17 cellular contexts compared by ENCODE assay signal in the genomic region with DNA sequence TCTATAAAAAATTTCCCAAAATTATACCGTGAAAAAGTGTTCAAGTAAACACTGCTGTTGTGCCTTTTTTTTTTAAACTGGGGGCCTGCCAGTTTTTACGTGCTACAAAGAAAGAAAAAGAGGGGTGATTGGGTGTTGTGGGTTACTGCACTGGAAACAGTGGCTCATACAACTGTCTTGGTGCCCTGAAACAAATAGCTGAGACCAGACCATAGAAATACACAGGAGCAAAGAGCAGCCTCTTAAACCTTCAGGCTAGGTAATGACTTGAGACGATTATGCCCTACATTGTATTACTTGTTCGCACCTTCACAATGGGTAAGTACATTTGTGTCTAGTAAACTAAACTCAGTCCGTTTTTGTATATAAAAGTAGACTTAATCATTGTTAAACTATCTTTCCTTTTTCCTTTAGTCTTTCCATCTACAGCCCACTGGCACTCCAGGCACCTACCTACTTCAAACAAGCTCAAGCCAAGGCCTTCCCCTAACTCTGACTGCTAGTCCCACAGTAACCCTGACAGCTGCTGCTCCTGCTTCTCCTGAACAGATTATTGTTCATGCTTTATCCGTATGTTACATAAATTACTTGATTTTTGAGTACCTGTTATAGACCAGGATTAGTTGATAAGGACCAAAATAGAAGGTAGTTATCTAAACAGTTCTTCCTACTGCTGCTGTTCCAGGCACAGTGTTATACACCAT. TPM values are rescaled to one million over a fixed set of nuclear protein-coding genes. Genes with fewer than 3 reads are reported as not detected.
DNase-seq lines count a peak whose midpoint lies in the region; ATAC-seq and FAIRE-seq lines count a peak whose summit lies in the region.
"Had no signal": no experiment of that assay in that cellular context is flagged by ENCODE, and none has a peak within 500 bp of the region (broad histone marks: within the 10 kb centered on the region; RNA-seq: fewer than 3 reads in every experiment).

No MANE protein-coding gene starts in this region.

- H3K36me3 ChIP-seq in CD8-positive, alpha-beta memory T cell (ENCODE audit: insufficient read depth, low read length): peaks cover 61% of the 10 kb centered on the region

- no peaks in the 10 kb centered on the region for H3K27me3 ChIP-seq in CD8-positive, alpha-beta memory T cell (ENCODE audit: insufficient read depth, low read length, poor library complexity, severe bottlenecking)
- H3K27me3 ChIP-seq: colonic mucosa, gastrocnemius medialis, SJSA1 had no signal

- peak; percentile 8 for FAIRE-seq in GM19239 (lab: Jason Lieb, UNC)

- H3K9me3 Mint-ChIP-seq in CD8-positive, alpha-beta memory T cell: no peaks in the 10 kb centered on the region
- H3K9me3 Mint-ChIP-seq in activated T-helper 2 cell treated with anti-CD3 and anti-CD28 coated beads, Interferon-gamma antibody, Interleukin-2, Interleukin-4, amounts not matched to agents 10 μg/mL and 5 μg/mL and 100 μg/mL, durations not matched to agents 14 hours and 24 hours and 36 hours: no peaks in the 10 kb centered on the region
- no peaks in the 10 kb centered on the region for H3K9me3 Mint-ChIP-seq in natural killer cell treated with Interleukin-12 subunit alpha and Interleukin-12 subunit beta and Interleukin-15 and Interleukin-18, amount 100 ng/mL, for 72 hours

- no peak for DNase-seq in CD8-positive, alpha-beta memory T cell
- DNase-seq in GM19239 (ENCODE audit: insufficient read length, low spot score): no peak
- no peak for DNase-seq in activated T-helper 2 cell treated with anti-CD3 and anti-CD28 coated beads, Interferon-gamma antibody, Interleukin-2, Interleukin-4, amounts not matched to agents 10 μg/mL and 5 μg/mL and 100 μg/mL, durations not matched to agents 14 hours and 24 hours and 36 hours (ENCODE audit: low spot score)
- DNase-seq in natural killer cell treated with Interleukin-12 subunit alpha and Interleukin-12 subunit beta and Interleukin-15 and Interleukin-18, amount 100 ng/mL, for 72 hours (ENCODE audit: low spot score): no peak
- DNase-seq: activated CD4-positive, alpha-beta T cell treated with anti-CD3 and anti-CD28 coated beads for 48 hours; colonic mucosa; DMS53; gastrocnemius medialis; HCEC 1CT; Karpas-422; NCI-H1092; NCI-H526 treated with DMSO at 0.1 percent for 48 hours had no signal

- CTCF ChIA-PET in CD8-positive, alpha-beta memory T cell (lab: Charles Lee): no interaction called here

- H3K4me3 ChIP-seq in CD8-positive, alpha-beta memory T cell (ENCODE audit: low read length): no peak overlapping the region
- H3K4me3 ChIP-seq: colonic mucosa, gastrocnemius medialis, SJSA1 had no signal

- intact Hi-C loops in activated T-helper 2 cell treated with anti-CD3 and anti-CD28 coated beads, Interferon-gamma antibody, Interleukin-2, Interleukin-4, amounts not matched to agents 10 μg/mL and 5 μg/mL and 100 μg/mL, durations not matched to agents 14 hours and 24 hours and 36 hours (cut with micrococcal nuclease): loop anchor here (2.0 to 5.0 kb wide), 2 partner anchors 24 to 36 kb away; no protein-coding TSS in a partner anchor

- POLR2A ChIA-PET in CD8-positive, alpha-beta memory T cell (lab: Charles Lee): interaction anchor here (0.8 kb wide), 1 partner anchor 26 kb away, joined by 3 read pairs; a partner anchor contains a TSS

- H3K4me3 Mint-ChIP-seq in CD8-positive, alpha-beta memory T cell: peak overlapping the region in 1 of 7 donors; percentile 58
- H3K4me3 Mint-ChIP-seq in activated T-helper 2 cell treated with anti-CD3 and anti-CD28 coated beads, Interferon-gamma antibody, Interleukin-2, Interleukin-4, amounts not matched to agents 10 μg/mL and 5 μg/mL and 100 μg/mL, durations not matched to agents 14 hours and 24 hours and 36 hours (ENCODE audit: low read depth): no peak overlapping the region
- H3K4me3 Mint-ChIP-seq in natural killer cell treated with Interleukin-12 subunit alpha and Interleukin-12 subunit beta and Interleukin-15 and Interleukin-18, amount 100 ng/mL, for 72 hours: no peak overlapping the region

- H3K9me3 ChIP-seq in CD8-positive, alpha-beta memory T cell (ENCODE audit: low read length): no peaks in the 10 kb centered on the region
- H3K9me3 ChIP-seq: colonic mucosa, gastrocnemius medialis, SJSA1 had no signal

- no peaks in the 10 kb centered on the region for H3K4me1 ChIP-seq in CD8-positive, alpha-beta memory T cell (ENCODE audit: insufficient read depth, low read length)
- H3K4me1 ChIP-seq: colonic mucosa, gastrocnemius medialis, parathyroid adenoma had no signal

- H3K36me3 Mint-ChIP-seq in CD8-positive, alpha-beta memory T cell: peaks cover 0 to 87% (median 29%) of the 10 kb centered on the region in 3 donors
- H3K36me3 Mint-ChIP-seq in activated T-helper 2 cell treated with anti-CD3 and anti-CD28 coated beads, Interferon-gamma antibody, Interleukin-2, Interleukin-4, amounts not matched to agents 10 μg/mL and 5 μg/mL and 100 μg/mL, durations not matched to agents 14 hours and 24 hours and 36 hours (ENCODE audit: low read depth): peaks cover 80% of the 10 kb centered on the region
- H3K36me3 Mint-ChIP-seq in natural killer cell treated with Interleukin-12 subunit alpha and Interleukin-12 subunit beta and Interleukin-15 and Interleukin-18, amount 100 ng/mL, for 72 hours: peaks cover 40% of the 10 kb centered on the region

- peak overlapping the region; percentile 2 to 82 (median 70) for H3K27ac Mint-ChIP-seq in CD8-positive, alpha-beta memory T cell
- H3K27ac Mint-ChIP-seq in activated T-helper 2 cell treated with anti-CD3 and anti-CD28 coated beads, Interferon-gamma antibody, Interleukin-2, Interleukin-4, amounts not matched to agents 10 μg/mL and 5 μg/mL and 100 μg/mL, durations not matched to agents 14 hours and 24 hours and 36 hours: peak overlapping the region; percentile 77
- H3K27ac Mint-ChIP-seq in natural killer cell treated with Interleukin-12 subunit alpha and Interleukin-12 subunit beta and Interleukin-15 and Interleukin-18, amount 100 ng/mL, for 72 hours: peak overlapping the region; percentile 52 to 65

- H3K27me3 Mint-ChIP-seq in CD8-positive, alpha-beta memory T cell: no peaks in the 10 kb centered on the region
- no peaks in the 10 kb centered on the region for H3K27me3 Mint-ChIP-seq in activated T-helper 2 cell treated with anti-CD3 and anti-CD28 coated beads, Interferon-gamma antibody, Interleukin-2, Interleukin-4, amounts not matched to agents 10 μg/mL and 5 μg/mL and 100 μg/mL, durations not matched to agents 14 hours and 24 hours and 36 hours (ENCODE audit: low read depth)
- no peaks in the 10 kb centered on the region for H3K27me3 Mint-ChIP-seq in natural killer cell treated with Interleukin-12 subunit alpha and Interleukin-12 subunit beta and Interleukin-15 and Interleukin-18, amount 100 ng/mL, for 72 hours

- peaks cover 19 to 61% (median 54%) of the 10 kb centered on the region in 3 donors for H3K4me1 Mint-ChIP-seq in CD8-positive, alpha-beta memory T cell
- peaks cover 14% of the 10 kb centered on the region for H3K4me1 Mint-ChIP-seq in activated T-helper 2 cell treated with anti-CD3 and anti-CD28 coated beads, Interferon-gamma antibody, Interleukin-2, Interleukin-4, amounts not matched to agents 10 μg/mL and 5 μg/mL and 100 μg/mL, durations not matched to agents 14 hours and 24 hours and 36 hours (ENCODE audit: low read depth)
- peaks cover 0 to 10% of the 10 kb centered on the region in 2 donors for H3K4me1 Mint-ChIP-seq in natural killer cell treated with Interleukin-12 subunit alpha and Interleukin-12 subunit beta and Interleukin-15 and Interleukin-18, amount 100 ng/mL, for 72 hours (ENCODE audit: low read depth in 2 of 2)

- ATAC-seq in natural killer cell treated with Interleukin-12 subunit alpha and Interleukin-12 subunit beta and Interleukin-15 and Interleukin-18, amount 100 ng/mL, for 72 hours: no peak
- ATAC-seq in HG02610 (IDR thresholded peaks at IDR 0.05; ENCODE audit: unreplicated experiment) (no peak), GM18873 (IDR thresholded peaks at IDR 0.05; ENCODE audit: low FRiP score, unreplicated experiment) (no peak), HG03159 (IDR thresholded peaks at IDR 0.05; ENCODE audit: unreplicated experiment) (no peak)
- ATAC-seq: gastrocnemius medialis had no signal

- H3K27ac ChIP-seq in CD8-positive, alpha-beta memory T cell (ENCODE audit: low read depth, low read length): no peak overlapping the region
- H3K27ac ChIP-seq: colonic mucosa, gastrocnemius medialis, parathyroid adenoma, SJSA1 had no signal

RNA-seq across cellular contexts. Expression of a gene that starts 26.6 kb away (rescaled TPM):
- total RNA-seq in CD8-positive, alpha-beta memory T cell: 10 to 100 TPM; 62.9 to 73.3 TPM
- 67.4 TPM for polyA plus RNA-seq in CD8-positive, alpha-beta memory T cell
- total RNA-seq in activated T-helper 2 cell treated with anti-CD3 and anti-CD28 coated beads, Interferon-gamma antibody, Interleukin-2, Interleukin-4, amounts not matched to agents 10 μg/mL and 5 μg/mL and 100 μg/mL, durations not matched to agents 14 hours and 24 hours and 36 hours: 41.8 and 43.8 TPM in 2 replicates
- 10 to 100 TPM; 45.8 to 58.3 TPM for total RNA-seq in natural killer cell treated with Interleukin-12 subunit alpha and Interleukin-12 subunit beta and Interleukin-15 and Interleukin-18, amount 100 ng/mL, for 72 hours

RNA-seq across cellular contexts. Expression of a gene that starts 40.7 kb away (rescaled TPM):
- 10 to 100 TPM; 68.2 to 69.0 TPM for total RNA-seq in CD8-positive, alpha-beta memory T cell
- 33.5 TPM for polyA plus RNA-seq in CD8-positive, alpha-beta memory T cell
- 103 and 112 TPM in 2 replicates for total RNA-seq in activated T-helper 2 cell treated with anti-CD3 and anti-CD28 coated beads, Interferon-gamma antibody, Interleukin-2, Interleukin-4, amounts not matched to agents 10 μg/mL and 5 μg/mL and 100 μg/mL, durations not matched to agents 14 hours and 24 hours and 36 hours
- 100 to 1,000 TPM; 144 to 166 TPM for total RNA-seq in natural killer cell treated with Interleukin-12 subunit alpha and Interleukin-12 subunit beta and Interleukin-15 and Interleukin-18, amount 100 ng/mL, for 72 hours
